8 cellular contexts compared by ENCODE assay signal in the genomic region with DNA sequence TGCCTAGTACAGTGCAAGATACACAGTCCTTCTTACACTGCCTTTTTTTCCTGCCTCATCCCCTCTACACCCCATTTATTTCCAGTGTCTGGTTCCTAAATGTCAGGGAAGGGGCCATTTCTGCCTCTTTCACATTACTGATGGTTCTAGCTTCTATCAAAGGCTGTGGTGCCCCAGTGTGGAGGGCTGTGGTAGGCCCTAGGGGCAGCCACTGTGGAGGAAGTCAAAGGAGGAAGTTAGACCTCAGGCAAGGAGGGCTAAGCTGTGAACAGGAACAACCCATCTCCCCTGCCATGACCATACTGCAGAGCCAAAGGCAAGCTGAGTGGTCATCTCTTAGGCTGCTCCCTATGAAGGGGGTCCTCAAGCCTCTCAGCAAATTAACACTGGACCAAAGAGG.
A peak's percentile ranks its signal among the peaks of the same experiment; 100 is the strongest.
DNase-seq lines count a peak whose midpoint lies in the region; ATAC-seq, FAIRE-seq and TF ChIP-seq lines count a peak whose summit lies in the region.

No MANE protein-coding gene starts in this region.

- no peak overlapping the region for H3K56ac ChIP-seq in H1 (replicated peaks; ENCODE audit: insufficient read length, low read depth, low read length)

- H3K79me1 ChIP-seq in H1 (ENCODE audit: low read depth, low read length) = no peaks in the 10 kb centered on the region

- H3K9me3 ChIP-seq in H1 (ENCODE audit: insufficient read depth in 2 of 2, low read depth in 1 of 2, low read length in 1 of 2) (no peaks in the 10 kb centered on the region), MG63 (no peaks in the 10 kb centered on the region), thyroid gland (no peaks in the 10 kb centered on the region)

- TF ChIP-seq CTCF in H1 (IDR thresholded peaks at IDR 0.05; ENCODE audit: control extremely low read depth in 1 of 3, insufficient read depth in 1 of 3, low read depth in 1 of 3, low read length in 3 of 3) (peak in 1 of 3 experiments; percentile 12; a peak in 1 of 4 replicates), thyroid gland (IDR thresholded peaks at IDR 0.05) (peak in 1 of 6 experiments; percentile 5)

- TF ChIP-seq EP300 in H1 (IDR thresholded peaks at IDR 0.05; ENCODE audit: borderline replicate concordance in 1 of 2, low read depth in 2 of 2, low read length in 2 of 2) = no peak

- no peak overlapping the region for H2BK120ac ChIP-seq in H1 (replicated peaks; ENCODE audit: low read depth, low read length)

- TF ChIP-seq POLR2A in H1 (IDR thresholded peaks at IDR 0.05; ENCODE audit: control extremely low read depth in 1 of 2, low read depth in 2 of 2, low read length in 2 of 2) (no peak), thyroid gland (IDR thresholded peaks at IDR 0.05) (no peak)

- H3K18ac ChIP-seq in H1 (ENCODE audit: extremely low read depth, low read length) = no peak overlapping the region

- H2BK5ac ChIP-seq in H1 (ENCODE audit: low read depth, low read length) = peak overlapping the region; percentile 12; the same call in 1 of the 2 replicates

- FAIRE-seq in H1 (lab: Jason Lieb, UNC) = no peak

- intact Hi-C loops in thyroid gland (cut with DNase I) = no loop called here

- H3K4me3 Mint-ChIP-seq in stimulated activated naive B cell treated with anti-CD40 and anti-IgM and Interleukin-4, amounts not matched to agents 10 μg/mL and 1 μg/mL and 100 μg/mL, for 72 hours = no peak overlapping the region

- no peak overlapping the region for H3K4me2 ChIP-seq in H1 (ENCODE audit: insufficient read depth in 1 of 2, low read depth in 2 of 2, low read length in 2 of 2)

- no peak overlapping the region; a peak in 1 of 7 replicates for H3K9ac ChIP-seq in H1 (replicated peaks in 1 of 4; ENCODE audit: extremely low read depth in 1 of 4, low read depth in 3 of 4, low read length in 3 of 4)

- peaks cover 7 to 12% of the 10 kb centered on the region in 2 donors for H3K27me3 Mint-ChIP-seq in stimulated activated naive B cell treated with anti-CD40 and anti-IgM and Interleukin-4, amounts not matched to agents 10 μg/mL and 1 μg/mL and 100 μg/mL, for 72 hours

- H3K23ac ChIP-seq in H1 (ENCODE audit: insufficient read length) = no peak overlapping the region

- TF ChIP-seq RAD21 in H1 (IDR thresholded peaks at IDR 0.05 in 1 of 2, conservative IDR thresholded peaks at IDR 0.05 in 1 of 2; ENCODE audit: low read depth in 2 of 2, low read length in 2 of 2) = peak; percentile 20 to 45; a peak in 3 of 4 replicates

- H2BK15ac ChIP-seq in H1 (ENCODE audit: low read length) = no peak overlapping the region

- H2AK5ac ChIP-seq in H1 (ENCODE audit: low read depth, low read length) = no peak overlapping the region

- H3K27me3 ChIP-seq in H1 (replicated peaks in 1 of 4; ENCODE audit: control insufficient read depth in 3 of 4, extremely low read depth in 1 of 4, insufficient read depth in 3 of 4, low read length in 3 of 4) (no peaks in the 10 kb centered on the region), MG63 (no peaks in the 10 kb centered on the region), thyroid gland (no peaks in the 10 kb centered on the region)

- no peak overlapping the region for H3K4ac ChIP-seq in H1 (replicated peaks; ENCODE audit: insufficient read length, low read depth, low read length)

- DNase-seq in GF-D8 (lab: John Stamatoyannopoulos, UW) (peak; percentile 100), OCI-M1 (lab: John Stamatoyannopoulos, UW) (peak; percentile 92), H1 (ENCODE audit: low read depth in 1 of 2, low spot score in 2 of 2) (no peak), MG63 (no peak), thyroid gland (no peak), occipital lobe (lab: John Stamatoyannopoulos, UW) (no peak)
- DNase-seq in stimulated activated naive B cell treated with anti-CD40 and anti-IgM and Interleukin-4, amounts not matched to agents 10 μg/mL and 1 μg/mL and 100 μg/mL, for 72 hours = peak; percentile 58

- H3K27ac Mint-ChIP-seq in stimulated activated naive B cell treated with anti-CD40 and anti-IgM and Interleukin-4, amounts not matched to agents 10 μg/mL and 1 μg/mL and 100 μg/mL, for 72 hours = peak overlapping the region; percentile 54

- H3K14ac ChIP-seq in H1 (ENCODE audit: insufficient read length) = no peak overlapping the region

- H2AFZ ChIP-seq in H1 (ENCODE audit: low read length) = no peak overlapping the region

- CTCF ChIA-PET in H1 (lab: Charles Lee; ENCODE audit: partially characterized antibody) = interaction anchor here (0.6 to 20.7 kb wide), 17 partner anchors 9 to 372 kb away, joined by 3 to 356 read pairs (median 13); a partner anchor contains a TSS

- H3K36me3 ChIP-seq in H1 (ENCODE audit: control insufficient read depth in 2 of 4, insufficient read depth in 4 of 4, low read length in 3 of 4) (no peaks in the 10 kb centered on the region), MG63 (0 out of 2 replicates have a peak, but pooled peaks cover 4% of the 10 kb centered on the region), thyroid gland (no peaks in the 10 kb centered on the region)

- H3K23me2 ChIP-seq in H1 (ENCODE audit: low read depth, low read length) = no peaks in the 10 kb centered on the region

- no peak overlapping the region for H4K5ac ChIP-seq in H1 (ENCODE audit: insufficient read length, low read depth, low read length)

- no peaks in the 10 kb centered on the region for H3K79me2 ChIP-seq in H1 (ENCODE audit: control insufficient read depth in 1 of 2, insufficient read depth in 2 of 2, low read length in 2 of 2)

- ATAC-seq in GM21717 (IDR thresholded peaks at IDR 0.05; ENCODE audit: unreplicated experiment) = peak; percentile 57
- ATAC-seq in stimulated activated naive B cell treated with anti-CD40 and anti-IgM and Interleukin-4, amounts not matched to agents 10 μg/mL and 1 μg/mL and 100 μg/mL, for 72 hours (replicated peaks) = peak; percentile 97 to 98

- H3K4me1 ChIP-seq in H1 (replicated peaks in 1 of 4; ENCODE audit: control insufficient read depth in 3 of 4, insufficient read depth in 4 of 4, low read length in 3 of 4) (no peaks in the 10 kb centered on the region), thyroid gland (peaks cover 5 to 10% of the 10 kb centered on the region in 2 donors)

- H4K91ac ChIP-seq in H1 (replicated peaks; ENCODE audit: insufficient read length, low read length) = peak overlapping the region; percentile 52

- no peaks in the 10 kb centered on the region for H3K9me3 Mint-ChIP-seq in stimulated activated naive B cell treated with anti-CD40 and anti-IgM and Interleukin-4, amounts not matched to agents 10 μg/mL and 1 μg/mL and 100 μg/mL, for 72 hours

- POLR2A ChIA-PET in H1 (lab: Charles Lee; ENCODE audit: partially characterized antibody) = no interaction called here

- H2BK12ac ChIP-seq in H1 (ENCODE audit: low read depth, low read length) = no peak overlapping the region

- no peak overlapping the region for H4K8ac ChIP-seq in H1 (ENCODE audit: extremely low read depth, insufficient read depth, low read length)

- H3K4me1 Mint-ChIP-seq in stimulated activated naive B cell treated with anti-CD40 and anti-IgM and Interleukin-4, amounts not matched to agents 10 μg/mL and 1 μg/mL and 100 μg/mL, for 72 hours = peaks cover 29 to 43% of the 10 kb centered on the region in 2 donors

- no peaks in the 10 kb centered on the region for H4K20me1 ChIP-seq in H1 (replicated peaks in 1 of 2; ENCODE audit: control insufficient read depth in 1 of 2, insufficient read depth in 2 of 2, low read length in 2 of 2)

- H3K27ac ChIP-seq in H1 (ENCODE audit: low read depth, low read length) (no peak overlapping the region), thyroid gland (no peak overlapping the region)

- H3K4me3 ChIP-seq in H1 (ENCODE audit: extremely low read depth in 1 of 4, insufficient read depth in 2 of 4, low read depth in 3 of 4, low read length in 4 of 4) (no peak overlapping the region), MG63 (no peak overlapping the region), thyroid gland (replicated peaks in 1 of 3) (no peak overlapping the region)

- no peak overlapping the region for H2BK20ac ChIP-seq in H1 (ENCODE audit: low read length)

- peaks cover 0 to 7% of the 10 kb centered on the region in 2 donors for H3K36me3 Mint-ChIP-seq in stimulated activated naive B cell treated with anti-CD40 and anti-IgM and Interleukin-4, amounts not matched to agents 10 μg/mL and 1 μg/mL and 100 μg/mL, for 72 hours

TF ChIP-seq in H1, 55 proteins besides CTCF, POLR2A, EP300 and RAD21:
- TF ChIP-seq CEBPB (IDR thresholded peaks at IDR 0.05; ENCODE audit: low read depth, low read length) = no peak
- no peak for TF ChIP-seq RFX5 (IDR thresholded peaks at IDR 0.05; ENCODE audit: borderline replicate concordance, low read depth, low read length)
- no peak for TF ChIP-seq CBX8 (IDR thresholded peaks at IDR 0.05; ENCODE audit: borderline replicate concordance, low read depth, low read length)
- TF ChIP-seq CREB1 (IDR thresholded peaks at IDR 0.05) = no peak
- no peak for TF ChIP-seq CHD2 (IDR thresholded peaks at IDR 0.05; ENCODE audit: low read length)
- TF ChIP-seq EZH2 (IDR thresholded peaks at IDR 0.05; ENCODE audit: low read depth, low read length, severe bottlenecking) = no peak
- no peak for TF ChIP-seq YY1 (IDR thresholded peaks at IDR 0.05; ENCODE audit: low read depth, low read length)
- TF ChIP-seq KDM5A (IDR thresholded peaks at IDR 0.05; ENCODE audit: low read length) = no peak
- no peak for TF ChIP-seq BACH1 (IDR thresholded peaks at IDR 0.05; ENCODE audit: low read length)
- TF ChIP-seq POU5F1 (IDR thresholded peaks at IDR 0.05; ENCODE audit: low read depth, low read length) = no peak
- TF ChIP-seq SP2 (IDR thresholded peaks at IDR 0.05; ENCODE audit: low read length) = no peak
- no peak for TF ChIP-seq SUZ12 (IDR thresholded peaks at IDR 0.05; ENCODE audit: low read length)
- TF ChIP-seq, protein P1, sequence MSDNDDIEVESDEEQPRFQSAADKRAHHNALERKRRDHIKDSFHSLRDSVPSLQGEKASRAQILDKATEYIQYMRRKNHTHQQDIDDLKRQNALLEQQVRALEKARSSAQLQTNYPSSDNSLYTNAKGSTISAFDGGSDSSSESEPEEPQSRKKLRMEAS (IDR thresholded peaks at IDR 0.05) = no peak
- TF ChIP-seq TAF1 (IDR thresholded peaks at IDR 0.05; ENCODE audit: low read depth, low read length) = no peak
- no peak for TF ChIP-seq CHD1 (IDR thresholded peaks at IDR 0.05; ENCODE audit: low read depth, low read length)
- no peak for TF ChIP-seq JUN (IDR thresholded peaks at IDR 0.05; ENCODE audit: low read depth, low read length)
- TF ChIP-seq TCF12 (IDR thresholded peaks at IDR 0.05; ENCODE audit: low read depth, low read length) = no peak
- no peak for TF ChIP-seq CTBP2 (IDR thresholded peaks at IDR 0.05; ENCODE audit: borderline replicate concordance, insufficient read depth, insufficient read length, low read length)
- TF ChIP-seq GTF2F1 (IDR thresholded peaks at IDR 0.05; ENCODE audit: borderline replicate concordance, low read depth, low read length) = no peak
- no peak for TF ChIP-seq POLR2AphosphoS5 (IDR thresholded peaks at IDR 0.05; ENCODE audit: low read depth, low read length)

Comparison
In these comparisons a context has a peak if more than half of its experiments do, and no peak if none do; other contexts are left out.
1. DNase-seq: peak in GF-D8 (single experiment), OCI-M1 (single experiment) and stimulated activated naive B cell treated with anti-CD40 and anti-IgM and Interleukin-4, amounts not matched to agents 10 μg/mL and 1 μg/mL and 100 μg/mL, for 72 hours (single experiment); none in H1 (0 of 2), MG63 (single experiment), thyroid gland (0 of 2) and occipital lobe (single experiment).